8 cellular contexts compared by ENCODE assay signal in genomic region chr22:37623075-37624016, GRCh38. TPM values are rescaled to one million over a fixed set of nuclear protein-coding genes. Genes with fewer than 3 reads are reported as not detected.
DNase-seq lines count a peak whose midpoint lies in the region; ATAC-seq, FAIRE-seq and TF ChIP-seq lines count a peak whose summit lies in the region.

No MANE protein-coding gene starts in this region.

- peaks cover 8% of the 10 kb centered on the region for H3K36me3 Mint-ChIP-seq in brain

- peaks cover 10% of the 10 kb centered on the region for H3K4me1 ChIP-seq in Karpas-422 (ENCODE audit: low read length)
- H3K4me1 ChIP-seq in kidney (ENCODE audit: control insufficient read depth in 1 of 2, insufficient read depth in 1 of 2, low read depth in 1 of 2, low read length in 2 of 2): peaks cover 0 to 2% of the 10 kb centered on the region in 2 donors

- H3K4me2 ChIP-seq in Karpas-422 (ENCODE audit: low read depth, low read length, poor library complexity, severe bottlenecking): no peak overlapping the region

- H3K9ac ChIP-seq in Karpas-422 (ENCODE audit: low read length) (peak overlapping the region; percentile 36; the same call in 1 of the 2 replicates), kidney (ENCODE audit: low read length in 2 of 2) (no peak overlapping the region)

- intact Hi-C loops in kidney (cut with DNase I): no loop called here

- TF ChIP-seq CTCF in VCaP (conservative IDR thresholded peaks at IDR 0.05) (peak; percentile 93), brain (conservative IDR thresholded peaks at IDR 0.05) (peak; percentile 78 to 92), kidney (IDR thresholded peaks at IDR 0.05; ENCODE audit: borderline replicate concordance, extremely low read depth, insufficient read depth) (peak; percentile 54)

- H3K36me3 ChIP-seq in Karpas-422 (ENCODE audit: insufficient read depth, low read length) (peaks cover 12% of the 10 kb centered on the region; the same call in 1 of the 2 replicates), kidney (ENCODE audit: control insufficient read depth in 1 of 2, insufficient read depth in 2 of 2, low read length in 2 of 2) (peaks cover 2% of the 10 kb centered on the region in 2 donors)

- ATAC-seq in GM18909 (IDR thresholded peaks at IDR 0.05; ENCODE audit: poor library complexity, unreplicated experiment): no peak

- no peak overlapping the region for H3K4me3 Mint-ChIP-seq in brain

- H3K4me1 Mint-ChIP-seq in brain: peaks cover 11% of the 10 kb centered on the region

- DNase-seq in ELR (ENCODE audit: low read depth) (peak; percentile 68), Karpas-422 (peak; percentile 90), kidney (no peak), NCI-H774 (lab: John Stamatoyannopoulos, UW) (no peak)
- DNase-seq in stimulated activated CD4-positive, alpha-beta T cell treated with anti-CD3 and anti-CD28 coated beads, Interleukin-4, amount 100 ng/mL, for 24 hours: peak; percentile 79

- H3K9me3 Mint-ChIP-seq in brain: no peaks in the 10 kb centered on the region

- H3K9me3 ChIP-seq in Karpas-422 (ENCODE audit: low read length): no peaks in the 10 kb centered on the region
- H3K9me3 ChIP-seq in kidney (ENCODE audit: control insufficient read depth in 1 of 2, low read length in 2 of 2): no peaks in the 10 kb centered on the region

- no peak overlapping the region for H2AFZ ChIP-seq in Karpas-422 (ENCODE audit: low read length)

- H3K27ac Mint-ChIP-seq in brain: peak overlapping the region; percentile 77 to 96 (median 92)

- H4K20me1 ChIP-seq in Karpas-422 (ENCODE audit: insufficient read depth, low read depth, low read length): 0 out of 2 replicates have a peak, but pooled peaks cover 4% of the 10 kb centered on the region

- H3K27me3 ChIP-seq in Karpas-422 (ENCODE audit: low read length): no peaks in the 10 kb centered on the region

- H3K27ac ChIP-seq in Karpas-422 (ENCODE audit: low read length): peak overlapping the region; percentile 44; the same call in 1 of the 2 replicates
- no peak overlapping the region; the same call in 1 of the 2 replicates for H3K27ac ChIP-seq in VCaP
- no peak overlapping the region for H3K27ac ChIP-seq in kidney (ENCODE audit: low read depth in 2 of 2, low read length in 2 of 2)

- H3K79me2 ChIP-seq in Karpas-422 (ENCODE audit: low read length): no peaks in the 10 kb centered on the region

- no peaks in the 10 kb centered on the region for H3K27me3 Mint-ChIP-seq in brain

- H3K9me2 ChIP-seq in Karpas-422 (replicated peaks; ENCODE audit: insufficient read depth, low read length): no peaks in the 10 kb centered on the region

- no peak overlapping the region for H3K4me3 ChIP-seq in Karpas-422 (ENCODE audit: low read length)
- H3K4me3 ChIP-seq in kidney (ENCODE audit: low read length in 2 of 2): no peak overlapping the region

- no peak for FAIRE-seq in kidney (lab: Jason Lieb, UNC)

RNA-seq across cellular contexts. Expression of gene GGA1, which starts 14.7 kb away (rescaled TPM):
- 64.3 and 97.3 TPM in 2 replicates for total RNA-seq in Karpas-422 (2014; rRNA removed; shearing (Covaris generic); ENCODE audit: low replicate concordance)
- 41.6 TPM for polyA plus RNA-seq in brain (ENCODE audit: insufficient read depth, low read depth, low replicate concordance)
- 61.2 TPM for total RNA-seq in kidney
- polyA plus RNA-seq in kidney (ENCODE audit: insufficient read depth, low read depth, low replicate concordance): 37.5 TPM

RNA-seq across cellular contexts. Expression of gene SH3BP1, which starts 16.1 kb away (rescaled TPM):
- 43.2 and 50.4 TPM in 2 replicates for total RNA-seq in Karpas-422 (2014; rRNA removed; shearing (Covaris generic); ENCODE audit: low replicate concordance)
- polyA plus RNA-seq in brain (ENCODE audit: insufficient read depth, low read depth, low replicate concordance): 7.6 TPM
- 12.8 TPM for total RNA-seq in kidney
- polyA plus RNA-seq in kidney (ENCODE audit: insufficient read depth, low read depth, low replicate concordance): 2.2 TPM

RNA-seq across cellular contexts. Expression of gene PDXP, which starts 35.2 kb away (rescaled TPM):
- 75.3 and 78.9 TPM in 2 replicates for total RNA-seq in Karpas-422 (2014; rRNA removed; shearing (Covaris generic); ENCODE audit: low replicate concordance)
- polyA plus RNA-seq in brain (ENCODE audit: insufficient read depth, low read depth, low replicate concordance): 192 TPM
- total RNA-seq in kidney: 6.3 TPM
- 29.6 TPM for polyA plus RNA-seq in kidney (ENCODE audit: insufficient read depth, low read depth, low replicate concordance)

RNA-seq across cellular contexts. Expression of gene LGALS2, which starts 43.5 kb away (rescaled TPM):
- not detected in 2 replicates for total RNA-seq in Karpas-422 (2014; rRNA removed; shearing (Covaris generic); ENCODE audit: low replicate concordance)
- not detected for polyA plus RNA-seq in brain (ENCODE audit: insufficient read depth, low read depth, low replicate concordance)
- 20.4 TPM for total RNA-seq in kidney
- polyA plus RNA-seq in kidney (ENCODE audit: insufficient read depth, low read depth, low replicate concordance): 372 TPM

RNA-seq across cellular contexts. Expression of gene LGALS1, which starts 52.1 kb away (rescaled TPM):
- total RNA-seq in Karpas-422 (2014; rRNA removed; shearing (Covaris generic); ENCODE audit: low replicate concordance): 288 and 308 TPM in 2 replicates
- polyA plus RNA-seq in brain (ENCODE audit: insufficient read depth, low read depth, low replicate concordance) (304 TPM), kidney (ENCODE audit: insufficient read depth, low read depth, low replicate concordance) (496 TPM)
- 227 TPM for total RNA-seq in kidney

Comparison
In these comparisons a context has a peak if more than half of its experiments do, and no peak if none do; other contexts are left out.
1. DNase-seq: peak in ELR (single experiment), Karpas-422 (single experiment) and stimulated activated CD4-positive, alpha-beta T cell treated with anti-CD3 and anti-CD28 coated beads, Interleukin-4, amount 100 ng/mL, for 24 hours (single experiment); none in kidney (single experiment) and NCI-H774 (single experiment).
2. RNA of gene PDXP, which starts 35.2 kb away (total RNA-seq): 75.3 to 78.9 TPM in Karpas-422; 6.3 TPM in kidney (single experiment); every median in the first group is over 10 times any median in the second.
3. Peak in every context shown above with its lines, with median percentiles within 50 percentile points of each other: CTCF ChIP-seq.